Comparison of ENCODE assay signal across 8 cellular contexts in genomic region chr13:59521549-59521948, GRCh38.
"Had no signal": no experiment of that assay in that cellular context is flagged by ENCODE, and none has a peak within 500 bp of the region (broad histone marks: within the 10 kb centered on the region; RNA-seq: fewer than 3 reads in every experiment).

No MANE protein-coding gene starts in this region.

- ATAC-seq: GM12878 had no signal

- DNase-seq: GDM1, GF-D8 had no signal

- FAIRE-seq: G401.6, GM12891, GM12892, GM18507, GM19239 had no signal

- H3K4me3 ChIP-seq: GM12878 had no signal
